ENCODE assay signal across 31 cellular contexts in the genomic region with DNA sequence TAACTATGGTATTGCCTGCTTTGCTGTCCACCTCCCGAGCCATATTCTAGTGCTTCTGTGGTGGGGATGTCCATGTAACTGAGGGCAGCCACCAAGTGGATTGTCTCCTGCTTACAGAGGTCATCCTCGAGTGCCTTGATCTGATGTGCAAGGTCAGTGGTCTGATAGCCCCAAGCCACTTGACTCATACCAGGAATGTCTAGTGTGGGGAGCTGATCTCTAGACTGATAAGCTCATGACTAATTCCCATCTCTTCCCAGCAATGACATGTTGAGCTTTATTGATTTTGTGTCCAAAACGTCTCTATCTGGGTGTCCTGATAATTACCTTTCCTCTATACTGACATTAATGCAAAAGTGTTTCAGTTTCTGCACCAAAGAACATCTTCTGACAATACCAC.
"Had no signal": no experiment of that assay in that cellular context is flagged by ENCODE, and none has a peak within 500 bp of the region (broad histone marks: within the 10 kb centered on the region; RNA-seq: fewer than 3 reads in every experiment).

No MANE protein-coding gene starts in this region.

- H3K27ac Mint-ChIP-seq: activated naive CD4-positive, alpha-beta T cell treated with anti-CD3 and anti-CD28 coated beads for 36 hours; activated naive CD8-positive, alpha-beta T cell treated with anti-CD3 and anti-CD28 coated beads, Interleukin-2, amount 10 ng/mL, durations not matched to agents 7 days and 5 days; activated T-helper 1 cell treated with anti-CD3 and anti-CD28 coated beads, Interleukin-12 subunit alpha, Interleukin-12 subunit beta, Interleukin-2, Interleukin-4 antibody, amounts not matched to agents 30 ng/mL and 10 ng/mL and 1 ng/mL, durations not matched to agents 14 hours and 24 hours and 36 hours; endodermal cell; memory B cell; naive thymus-derived CD8-positive, alpha-beta T cell; stimulated activated naive B cell treated with anti-CD40 and anti-IgM and Interleukin-4, amounts not matched to agents 10 μg/mL and 1 μg/mL and 100 μg/mL, for 72 hours had no signal

- DNase-seq: activated CD4-positive, alpha-beta T cell treated with anti-CD3 and anti-CD28 coated beads for 48 hours; activated CD4-positive, alpha-beta T cell treated with anti-CD3 and anti-CD28 coated beads, Interleukin-2, amount 50 U/mL, for 48 hours; activated CD8-positive, alpha-beta memory T cell treated with anti-CD3 and anti-CD28 coated beads, Interleukin-2, amount 50 U/mL, for 4 hours; activated effector memory CD4-positive, alpha-beta T cell treated with anti-CD3 and anti-CD28 coated beads, Interleukin-2, amount 50 U/mL, for 16 hours; activated naive CD4-positive, alpha-beta T cell treated with anti-CD3 and anti-CD28 coated beads for 36 hours; activated naive CD8-positive, alpha-beta T cell treated with anti-CD3 and anti-CD28 coated beads, Interleukin-2, amount 10 ng/mL, durations not matched to agents 7 days and 5 days; activated T-cell treated with anti-CD3 and anti-CD28 coated beads, Interleukin-2, amount 50 U/mL, for 1 hour; brain microvascular endothelial cell; central memory CD4-positive, alpha-beta T cell; endodermal cell; esophagus squamous epithelium; kidney; midbrain; naive thymus-derived CD8-positive, alpha-beta T cell; occipital lobe; psoas muscle; sigmoid colon; stimulated activated CD4-positive, alpha-beta T cell treated with anti-CD3 and anti-CD28 coated beads, Interleukin-15, amount 100 ng/mL, for 24 hours; stimulated activated CD4-positive, alpha-beta T cell treated with anti-CD3 and anti-CD28 coated beads, Interleukin-2, amount 100 ng/mL, for 24 hours; stimulated activated naive B cell treated with anti-CD40 and anti-IgM and Interleukin-4, amounts not matched to agents 10 μg/mL and 1 μg/mL and 100 μg/mL, for 72 hours; stomach; thyroid gland; upper lobe of right lung; WERI-Rb-1 had no signal

- ATAC-seq: activated CD4-positive, CD25-positive, alpha-beta regulatory T cell treated with anti-CD3 and anti-CD28 coated beads, Interleukin-2, amount 50 U/mL, for 24 hours; naive thymus-derived CD8-positive, alpha-beta T cell; psoas muscle; stimulated activated naive B cell treated with anti-CD40 and anti-IgM and Interleukin-4, amounts not matched to agents 10 μg/mL and 1 μg/mL and 100 μg/mL, for 72 hours; upper lobe of right lung had no signal

- H3K27me3 Mint-ChIP-seq: activated naive CD8-positive, alpha-beta T cell treated with anti-CD3 and anti-CD28 coated beads, Interleukin-2, amount 10 ng/mL, durations not matched to agents 7 days and 5 days had no signal

- H3K9ac ChIP-seq: parathyroid adenoma had no signal

- H3K27me3 ChIP-seq: ascending aorta, brain microvascular endothelial cell, hepatocyte, sigmoid colon, stomach, thyroid gland, upper lobe of right lung had no signal

- H3K9me3 ChIP-seq: ascending aorta, esophagus squamous epithelium, psoas muscle, sigmoid colon, stomach, thyroid gland, upper lobe of right lung had no signal

- H3K27ac ChIP-seq: ascending aorta, brain microvascular endothelial cell, esophagus squamous epithelium, hepatocyte, parathyroid adenoma, psoas muscle, sigmoid colon, stomach, thyroid gland, upper lobe of right lung, WERI-Rb-1 had no signal

- H3K4me3 Mint-ChIP-seq: activated naive CD4-positive, alpha-beta T cell treated with anti-CD3 and anti-CD28 coated beads for 36 hours; activated naive CD8-positive, alpha-beta T cell treated with anti-CD3 and anti-CD28 coated beads, Interleukin-2, amount 10 ng/mL, durations not matched to agents 7 days and 5 days; activated T-helper 1 cell treated with anti-CD3 and anti-CD28 coated beads, Interleukin-12 subunit alpha, Interleukin-12 subunit beta, Interleukin-2, Interleukin-4 antibody, amounts not matched to agents 30 ng/mL and 10 ng/mL and 1 ng/mL, durations not matched to agents 14 hours and 24 hours and 36 hours; endodermal cell; memory B cell; naive thymus-derived CD8-positive, alpha-beta T cell; neural crest cell; stimulated activated naive B cell treated with anti-CD40 and anti-IgM and Interleukin-4, amounts not matched to agents 10 μg/mL and 1 μg/mL and 100 μg/mL, for 72 hours had no signal

- H3K36me3 Mint-ChIP-seq: activated naive CD8-positive, alpha-beta T cell treated with anti-CD3 and anti-CD28 coated beads, Interleukin-2, amount 10 ng/mL, durations not matched to agents 7 days and 5 days; memory B cell; naive thymus-derived CD8-positive, alpha-beta T cell; stimulated activated naive B cell treated with anti-CD40 and anti-IgM and Interleukin-4, amounts not matched to agents 10 μg/mL and 1 μg/mL and 100 μg/mL, for 72 hours had no signal

- H2AFZ ChIP-seq: hepatocyte, parathyroid adenoma had no signal

- H3K36me3 ChIP-seq: ascending aorta, brain microvascular endothelial cell, esophagus squamous epithelium, sigmoid colon, stomach, thyroid gland, upper lobe of right lung, WERI-Rb-1 had no signal

- H3K4me2 ChIP-seq: hepatocyte had no signal

- H3K79me2 ChIP-seq: hepatocyte, parathyroid adenoma had no signal

- H3K4me1 Mint-ChIP-seq: activated naive CD8-positive, alpha-beta T cell treated with anti-CD3 and anti-CD28 coated beads, Interleukin-2, amount 10 ng/mL, durations not matched to agents 7 days and 5 days; memory B cell; naive thymus-derived CD8-positive, alpha-beta T cell; neural crest cell; stimulated activated naive B cell treated with anti-CD40 and anti-IgM and Interleukin-4, amounts not matched to agents 10 μg/mL and 1 μg/mL and 100 μg/mL, for 72 hours had no signal

- H3K4me1 ChIP-seq: ascending aorta, esophagus squamous epithelium, parathyroid adenoma, psoas muscle, sigmoid colon, stomach, thyroid gland, upper lobe of right lung had no signal

- H3K4me3 ChIP-seq: ascending aorta, esophagus squamous epithelium, hepatocyte, psoas muscle, sigmoid colon, stomach, thyroid gland, upper lobe of right lung had no signal

- H3K9me3 Mint-ChIP-seq: activated naive CD4-positive, alpha-beta T cell treated with anti-CD3 and anti-CD28 coated beads for 36 hours; activated naive CD8-positive, alpha-beta T cell treated with anti-CD3 and anti-CD28 coated beads, Interleukin-2, amount 10 ng/mL, durations not matched to agents 7 days and 5 days; activated T-helper 1 cell treated with anti-CD3 and anti-CD28 coated beads, Interleukin-12 subunit alpha, Interleukin-12 subunit beta, Interleukin-2, Interleukin-4 antibody, amounts not matched to agents 30 ng/mL and 10 ng/mL and 1 ng/mL, durations not matched to agents 14 hours and 24 hours and 36 hours; endodermal cell; memory B cell; naive thymus-derived CD8-positive, alpha-beta T cell; stimulated activated naive B cell treated with anti-CD40 and anti-IgM and Interleukin-4, amounts not matched to agents 10 μg/mL and 1 μg/mL and 100 μg/mL, for 72 hours had no signal
